ENCODE assay signal across 10 cellular contexts in genomic region chr22:45977551-45978274, GRCh38. TPM values are rescaled to one million over a fixed set of nuclear protein-coding genes. Genes with fewer than 3 reads are reported as not detected.
DNase-seq lines count a peak whose midpoint lies in the region; ATAC-seq, FAIRE-seq and TF ChIP-seq lines count a peak whose summit lies in the region.
"Had no signal": no experiment of that assay in that cellular context is flagged by ENCODE, and none has a peak within 500 bp of the region (broad histone marks: within the 10 kb centered on the region; RNA-seq: fewer than 3 reads in every experiment).

No MANE protein-coding gene starts in this region.

- 14 to 16% methylated on average over 29 of the region's 29 CpGs for WGBS in pancreas, 2 donors

- H3K27ac ChIP-seq in pancreas = no peak overlapping the region
- H3K27ac ChIP-seq: neutrophil had no signal

- no peak for TF ChIP-seq CTCF in Loucy (conservative IDR thresholded peaks at IDR 0.05; ENCODE audit: low read length)
- no peak for TF ChIP-seq CTCF in pancreas (IDR thresholded peaks at IDR 0.05)

- peak overlapping the region; percentile 78 for H3K4me3 ChIP-seq in Loucy (ENCODE audit: low read length, poor library complexity, severe bottlenecking)
- no peak overlapping the region for H3K4me3 ChIP-seq in pancreas

- peak overlapping the region; percentile 72 for H3K9ac ChIP-seq in Loucy (ENCODE audit: low read depth, low read length, poor library complexity, severe bottlenecking)

- H3K4me2 ChIP-seq in Loucy (ENCODE audit: low read depth, low read length, poor library complexity, severe bottlenecking) = peak overlapping the region; percentile 79

- DNase-seq in SIG-M5 treated with dmso at 0.1 percent for 504 hours (lab: John Stamatoyannopoulos, UW; ENCODE audit: unreplicated experiment) = peak; percentile 17
- no peak for DNase-seq in SIG-M5 (lab: John Stamatoyannopoulos, UW)
- DNase-seq in ecto neural progenitor cell (ENCODE audit: low spot score) = peak; percentile 82
- peak in 1 of 6 donors; percentile 67 for DNase-seq in pancreas
- DNase-seq in DMS79 (lab: John Stamatoyannopoulos, UW) = no peak

- H3K9me3 ChIP-seq in Loucy (ENCODE audit: insufficient read depth, low read depth, low read length) (no peaks in the 10 kb centered on the region), pancreas (no peaks in the 10 kb centered on the region)
- H3K9me3 ChIP-seq: neutrophil had no signal

- peaks cover 35% of the 10 kb centered on the region for H3K4me1 ChIP-seq in Loucy (ENCODE audit: insufficient read depth, low read length, poor library complexity, severe bottlenecking)
- peaks cover 0 to 3% (median 2%) of the 10 kb centered on the region in 3 donors for H3K4me1 ChIP-seq in pancreas

- peaks cover 36% of the 10 kb centered on the region for H3K79me2 ChIP-seq in Loucy (ENCODE audit: insufficient read depth, low read length)

- no peaks in the 10 kb centered on the region for H3K9me2 ChIP-seq in Loucy (replicated peaks; ENCODE audit: low read depth, low read length)

- no peaks in the 10 kb centered on the region for H3F3A ChIP-seq in Loucy (ENCODE audit: low read depth)

- H4K20me1 ChIP-seq in Loucy (ENCODE audit: insufficient read depth, low read length, poor library complexity, severe bottlenecking) = peaks cover 17% of the 10 kb centered on the region

- FAIRE-seq in pancreas (lab: Jason Lieb, UNC) = no peak

- intact Hi-C loops in pancreas (cut with DNase I) = no loop called here

- H3K36me3 ChIP-seq in Loucy (ENCODE audit: insufficient read depth, low read length) (no peaks in the 10 kb centered on the region), pancreas (no peaks in the 10 kb centered on the region)
- H3K36me3 ChIP-seq: neutrophil had no signal

- H2AFZ ChIP-seq in Loucy (ENCODE audit: low read length) = no peak overlapping the region

- H3K27me3 ChIP-seq in Loucy (ENCODE audit: insufficient read depth, low read length, poor library complexity, severe bottlenecking) = peaks cover 13% of the 10 kb centered on the region
- H3K27me3 ChIP-seq in pancreas = peaks cover 0 to 5% (median 1%) of the 10 kb centered on the region in 4 donors

- peak in 3 of 4 donors; percentile 12 to 33 (median 18) for ATAC-seq in pancreas
- no peak for ATAC-seq in activated CD4-positive, CD25-positive, alpha-beta regulatory T cell treated with anti-CD3 and anti-CD28 coated beads, Interleukin-2, amount 50 U/mL, for 24 hours
- ATAC-seq in HG03378 (IDR thresholded peaks at IDR 0.05; ENCODE audit: unreplicated experiment) = no peak

RNA-seq across cellular contexts. Expression of gene WNT7B, which starts 0.8 kb away (rescaled TPM):
- 1 to 10 TPM in 1 of 6 donors, under 1 TPM in 5; 0.16 to 1.3 (median 0.62) TPM for total RNA-seq in pancreas
- polyA plus RNA-seq in pancreas = under 1 TPM; 0.66 to 0.95 TPM
- total RNA-seq: activated CD4-positive, alpha-beta T cell treated with anti-CD3 and anti-CD28 coated beads, Interleukin-2, amount 10 ng/mL, durations not matched to agents 7 days and 5 days had no signal

Comparison
In these comparisons a context has a peak if more than half of its experiments do, and no peak if none do; other contexts are left out.
1. DNase-seq: peak in SIG-M5 treated with dmso at 0.1 percent for 504 hours (single experiment) and ecto neural progenitor cell (single experiment); none in SIG-M5 (single experiment) and DMS79 (single experiment).
2. ATAC-seq: peak in pancreas (3 of 4); none in activated CD4-positive, CD25-positive, alpha-beta regulatory T cell treated with anti-CD3 and anti-CD28 coated beads, Interleukin-2, amount 50 U/mL, for 24 hours (0 of 2) and HG03378 (single experiment).